In genomic region chr16:11309895-11310633, GRCh38 we compare ENCODE assay signal across 1 cellular context.
TF ChIP-seq lines count a peak whose summit lies in the region.

No MANE protein-coding gene starts in this region.

TF ChIP-seq in HepG2, 621 proteins besides CTCF, POLR2A, EP300 and RAD21 (continued from another document and continues in another):
- peak; percentile 57; the same call in 1 of the 2 replicates for TF ChIP-seq ZSCAN5A (CRISPR knock-in tag; IDR thresholded peaks at IDR 0.05; ENCODE audit: borderline replicate concordance)
- TF ChIP-seq ZSCAN21 (CRISPR knock-in tag; IDR thresholded peaks at IDR 0.05; ENCODE audit: borderline replicate concordance), result no peak; the same call in 1 of the 2 replicates
- no peak for TF ChIP-seq TMF1 (CRISPR knock-in tag; IDR thresholded peaks at IDR 0.05; ENCODE audit: low read depth)
- no peak for TF ChIP-seq HMGXB4 (CRISPR knock-in tag; IDR thresholded peaks at IDR 0.05; ENCODE audit: borderline replicate concordance in 1 of 2, low read depth in 1 of 2)
- no peak for TF ChIP-seq ZNF713 (CRISPR knock-in tag; IDR thresholded peaks at IDR 0.05)
- peak; percentile 38; the same call in 1 of the 2 replicates for TF ChIP-seq ZBTB25 (CRISPR knock-in tag; IDR thresholded peaks at IDR 0.05)
- TF ChIP-seq KDM2A (CRISPR knock-in tag; IDR thresholded peaks at IDR 0.05; ENCODE audit: borderline replicate concordance, low read depth), result no peak
- 0 out of 2 replicates have a peak, but pooled peaks have one; percentile 25 for TF ChIP-seq ZFP41 (CRISPR knock-in tag; IDR thresholded peaks at IDR 0.05; ENCODE audit: borderline replicate concordance)
- no peak for TF ChIP-seq ZNF549 (CRISPR knock-in tag; IDR thresholded peaks at IDR 0.05)
- TF ChIP-seq ZNF841 (CRISPR knock-in tag; IDR thresholded peaks at IDR 0.05; ENCODE audit: borderline replicate concordance), result no peak
- TF ChIP-seq SOX13 (IDR thresholded peaks at IDR 0.05), result peak; percentile 68; the same call in 1 of the 2 replicates
- peak in 1 of 2 experiments; percentile 83; a peak in 2 of 4 replicates for TF ChIP-seq SOX13 (CRISPR knock-in tag; conservative IDR thresholded peaks at IDR 0.05 in 1 of 2, IDR thresholded peaks at IDR 0.05 in 1 of 2)
- TF ChIP-seq ZFP90 (CRISPR knock-in tag; IDR thresholded peaks at IDR 0.05; ENCODE audit: borderline replicate concordance), result peak; percentile 20; the same call in 1 of the 2 replicates
- TF ChIP-seq GATAD2A (CRISPR knock-in tag; IDR thresholded peaks at IDR 0.05), result peak; percentile 89
- TF ChIP-seq ZNF589 (CRISPR knock-in tag; conservative IDR thresholded peaks at IDR 0.05), result 0 out of 2 replicates have a peak, but pooled peaks have one; percentile 61
- no peak for TF ChIP-seq ZSCAN22 (CRISPR knock-in tag; IDR thresholded peaks at IDR 0.05)
- no peak for TF ChIP-seq KLF12 (CRISPR knock-in tag; IDR thresholded peaks at IDR 0.05; ENCODE audit: borderline replicate concordance)
- TF ChIP-seq MEIS2 (CRISPR knock-in tag; IDR thresholded peaks at IDR 0.05), result no peak
- TF ChIP-seq ELF1 (CRISPR knock-in tag; IDR thresholded peaks at IDR 0.05), result peak; percentile 71
- TF ChIP-seq EHMT2 (IDR thresholded peaks at IDR 0.05; ENCODE audit: borderline replicate concordance, low read depth, low read length), result peak; percentile 86; the same call in 1 of the 2 replicates
- no peak for TF ChIP-seq AHR (CRISPR knock-in tag; IDR thresholded peaks at IDR 0.05)
- no peak for TF ChIP-seq ZNF207 (IDR thresholded peaks at IDR 0.05; ENCODE audit: borderline replicate concordance)
- TF ChIP-seq HOXD1 (CRISPR knock-in tag; IDR thresholded peaks at IDR 0.05), result no peak; the same call in 1 of the 2 replicates
- TF ChIP-seq RBM39 (IDR thresholded peaks at IDR 0.05; ENCODE audit: low read depth, low read length, poor library complexity, severe bottlenecking), result no peak
- no peak; the same call in 1 of the 2 replicates for TF ChIP-seq BRCA1 (CRISPR knock-in tag; IDR thresholded peaks at IDR 0.05)
- peak; percentile 66; the same call in 1 of the 2 replicates for TF ChIP-seq RFXANK (CRISPR knock-in tag; IDR thresholded peaks at IDR 0.05)
- TF ChIP-seq GRHL1 (CRISPR knock-in tag; conservative IDR thresholded peaks at IDR 0.05), result no peak
- TF ChIP-seq HOXA3 (CRISPR knock-in tag; IDR thresholded peaks at IDR 0.05), result peak; percentile 93
- TF ChIP-seq ELF3 (CRISPR knock-in tag; IDR thresholded peaks at IDR 0.05), result peak; percentile 98
- TF ChIP-seq MXD1 (CRISPR knock-in tag; IDR thresholded peaks at IDR 0.05), result no peak
- no peak for TF ChIP-seq NAIF1 (CRISPR knock-in tag; IDR thresholded peaks at IDR 0.05; ENCODE audit: borderline replicate concordance)
- no peak for TF ChIP-seq ZNF10 (CRISPR knock-in tag; IDR thresholded peaks at IDR 0.05; ENCODE audit: borderline replicate concordance, low read depth)
- peak; percentile 98 for TF ChIP-seq FOXP4 (CRISPR knock-in tag; IDR thresholded peaks at IDR 0.05)
- TF ChIP-seq ZNF567 (CRISPR knock-in tag; IDR thresholded peaks at IDR 0.05; ENCODE audit: borderline replicate concordance), result no peak
- no peak for TF ChIP-seq PLRG1 (conservative IDR thresholded peaks at IDR 0.05)
- no peak for TF ChIP-seq HES4 (CRISPR knock-in tag; IDR thresholded peaks at IDR 0.05; ENCODE audit: borderline replicate concordance)
- peak; percentile 76 for TF ChIP-seq MEIS1 (CRISPR knock-in tag; IDR thresholded peaks at IDR 0.05; ENCODE audit: borderline replicate concordance)
- peak; percentile 53; the same call in 1 of the 2 replicates for TF ChIP-seq CENPBD1 (CRISPR knock-in tag; IDR thresholded peaks at IDR 0.05; ENCODE audit: borderline replicate concordance, low read depth)
- no peak for TF ChIP-seq KLF9 (CRISPR knock-in tag; IDR thresholded peaks at IDR 0.05; ENCODE audit: low read depth)
- TF ChIP-seq ZNF704 (CRISPR knock-in tag; IDR thresholded peaks at IDR 0.05; ENCODE audit: borderline replicate concordance), result 0 out of 2 replicates have a peak, but pooled peaks have one; percentile 18
- TF ChIP-seq MAFK (conservative IDR thresholded peaks at IDR 0.05 in 1 of 2, IDR thresholded peaks at IDR 0.05 in 1 of 2; ENCODE audit: low read length in 2 of 2), result no peak
- no peak for TF ChIP-seq ZBTB21 (CRISPR knock-in tag; IDR thresholded peaks at IDR 0.05)
- TF ChIP-seq ATM (IDR thresholded peaks at IDR 0.05; ENCODE audit: borderline replicate concordance), result no peak
- TF ChIP-seq HNRNPK (IDR thresholded peaks at IDR 0.05; ENCODE audit: low read depth, low read length, poor library complexity, severe bottlenecking), result no peak
- TF ChIP-seq IKZF1 (IDR thresholded peaks at IDR 0.05), result no peak
- no peak for TF ChIP-seq TSC22D2 (CRISPR knock-in tag; IDR thresholded peaks at IDR 0.05; ENCODE audit: borderline replicate concordance)
- no peak for TF ChIP-seq ZNF230 (CRISPR knock-in tag; IDR thresholded peaks at IDR 0.05)
- no peak for TF ChIP-seq ZNF543 (CRISPR knock-in tag; IDR thresholded peaks at IDR 0.05)
- TF ChIP-seq ERF (CRISPR knock-in tag; IDR thresholded peaks at IDR 0.05), result peak; percentile 91
- no peak for TF ChIP-seq E2F2 (CRISPR knock-in tag; IDR thresholded peaks at IDR 0.05; ENCODE audit: borderline replicate concordance)
- no peak for TF ChIP-seq NCOA5 (CRISPR knock-in tag; IDR thresholded peaks at IDR 0.05)
- no peak for TF ChIP-seq BCLAF1 (IDR thresholded peaks at IDR 0.05)
- TF ChIP-seq SYNCRIP (IDR thresholded peaks at IDR 0.05; ENCODE audit: insufficient read depth, low read depth, low read length), result no peak
- peak; percentile 55; the same call in 1 of the 2 replicates for TF ChIP-seq RFX3 (CRISPR knock-in tag; IDR thresholded peaks at IDR 0.05)
- peak; percentile 83 for TF ChIP-seq FOXA3 (CRISPR knock-in tag; IDR thresholded peaks at IDR 0.05)
- TF ChIP-seq PAX8 (CRISPR knock-in tag; IDR thresholded peaks at IDR 0.05; ENCODE audit: borderline replicate concordance), result no peak
- TF ChIP-seq HOXA5 (CRISPR knock-in tag; IDR thresholded peaks at IDR 0.05), result no peak
